1 cellular context compared by ENCODE assay signal in genomic region chr17:59892849-59893616, GRCh38.
TF ChIP-seq lines count a peak whose summit lies in the region.

TSS of gene RPS6KB1 (plus strand) at chr17:59893121. CDS start at chr17:59893185, 64 bp downstream.
TSS of gene TUBD1 (minus strand) at chr17:59892943. CDS start at chr17:59891002, 1,941 bp downstream.

TF ChIP-seq in HepG2, 621 proteins besides CTCF, POLR2A, EP300 and RAD21 (continued from another document and continues in another):
- no peak for TF ChIP-seq GLI4 (CRISPR knock-in tag; IDR thresholded peaks at IDR 0.05; ENCODE audit: borderline replicate concordance)
- TF ChIP-seq AFF4 (CRISPR knock-in tag; IDR thresholded peaks at IDR 0.05) = no peak
- TF ChIP-seq PATZ1 (CRISPR knock-in tag; IDR thresholded peaks at IDR 0.05) = peak; percentile 48
- peak; percentile 25; the same call in 1 of the 2 replicates for TF ChIP-seq IRF9 (CRISPR knock-in tag; IDR thresholded peaks at IDR 0.05; ENCODE audit: borderline replicate concordance)
- peak; percentile 72; the same call in 1 of the 2 replicates for TF ChIP-seq FOXC1 (CRISPR knock-in tag; IDR thresholded peaks at IDR 0.05; ENCODE audit: borderline replicate concordance)
- TF ChIP-seq THAP11 (CRISPR knock-in tag; IDR thresholded peaks at IDR 0.05) = peak; percentile 94
- TF ChIP-seq KLF15 (CRISPR knock-in tag; IDR thresholded peaks at IDR 0.05; ENCODE audit: borderline replicate concordance) = peak; percentile 94
- TF ChIP-seq EEA1 (CRISPR knock-in tag; IDR thresholded peaks at IDR 0.05; ENCODE audit: borderline replicate concordance) = peak; percentile 83
- TF ChIP-seq ZNF558 (CRISPR knock-in tag; IDR thresholded peaks at IDR 0.05; ENCODE audit: borderline replicate concordance) = no peak; the same call in 1 of the 2 replicates
- peak; percentile 49; the same call in 1 of the 2 replicates for TF ChIP-seq CERS6 (CRISPR knock-in tag; IDR thresholded peaks at IDR 0.05)
- no peak for TF ChIP-seq TP53 (CRISPR knock-in tag; conservative IDR thresholded peaks at IDR 0.05)
- peak; percentile 92 for TF ChIP-seq ARID3A (IDR thresholded peaks at IDR 0.05; ENCODE audit: low read depth, low read length)
- TF ChIP-seq ZNF784 (CRISPR knock-in tag; IDR thresholded peaks at IDR 0.05; ENCODE audit: borderline replicate concordance) = no peak
- TF ChIP-seq KDM3A (CRISPR knock-in tag; IDR thresholded peaks at IDR 0.05; ENCODE audit: low read depth) = peak; percentile 51; the same call in 1 of the 2 replicates
- no peak for TF ChIP-seq ATF3 (CRISPR knock-in tag; IDR thresholded peaks at IDR 0.05)
- peak; percentile 70 for TF ChIP-seq ZNF710 (CRISPR knock-in tag; IDR thresholded peaks at IDR 0.05; ENCODE audit: borderline replicate concordance)
- peak; percentile 75; the same call in 1 of the 2 replicates for TF ChIP-seq SNAPC4 (CRISPR knock-in tag; IDR thresholded peaks at IDR 0.05)
- peak; percentile 89 for TF ChIP-seq CBFB (CRISPR knock-in tag; IDR thresholded peaks at IDR 0.05)
- TF ChIP-seq HDAC2 (CRISPR knock-in tag; IDR thresholded peaks at IDR 0.05) = peak; percentile 74
- TF ChIP-seq ZNF331 (CRISPR knock-in tag; IDR thresholded peaks at IDR 0.05) = peak; percentile 79
- no peak for TF ChIP-seq ZNF414 (CRISPR knock-in tag; IDR thresholded peaks at IDR 0.05)
- TF ChIP-seq RBM39 (IDR thresholded peaks at IDR 0.05; ENCODE audit: low read depth, low read length, poor library complexity, severe bottlenecking) = peak; percentile 88
- peak; percentile 86; the same call in 1 of the 2 replicates for TF ChIP-seq ZNF816 (CRISPR knock-in tag; IDR thresholded peaks at IDR 0.05; ENCODE audit: borderline replicate concordance)
- TF ChIP-seq SKIL (CRISPR knock-in tag; IDR thresholded peaks at IDR 0.05; ENCODE audit: borderline replicate concordance) = no peak
- no peak for TF ChIP-seq SP2 (CRISPR knock-in tag; IDR thresholded peaks at IDR 0.05)
- peak; percentile 81 for TF ChIP-seq ZNF557 (CRISPR knock-in tag; IDR thresholded peaks at IDR 0.05)
- TF ChIP-seq ZNF746 (CRISPR knock-in tag; IDR thresholded peaks at IDR 0.05) = peak; percentile 40; the same call in 1 of the 2 replicates
- peak; percentile 93 for TF ChIP-seq SALL2 (CRISPR knock-in tag; IDR thresholded peaks at IDR 0.05)
- TF ChIP-seq MYPOP (CRISPR knock-in tag; IDR thresholded peaks at IDR 0.05) = peak; percentile 91
- peak; percentile 79; the same call in 1 of the 2 replicates for TF ChIP-seq KLF6 (CRISPR knock-in tag; IDR thresholded peaks at IDR 0.05)
- TF ChIP-seq ZNF468 (CRISPR knock-in tag; IDR thresholded peaks at IDR 0.05) = no peak
- TF ChIP-seq HNRNPUL1 (IDR thresholded peaks at IDR 0.05; ENCODE audit: low read depth, low read length) = no peak
